In the genomic region with DNA sequence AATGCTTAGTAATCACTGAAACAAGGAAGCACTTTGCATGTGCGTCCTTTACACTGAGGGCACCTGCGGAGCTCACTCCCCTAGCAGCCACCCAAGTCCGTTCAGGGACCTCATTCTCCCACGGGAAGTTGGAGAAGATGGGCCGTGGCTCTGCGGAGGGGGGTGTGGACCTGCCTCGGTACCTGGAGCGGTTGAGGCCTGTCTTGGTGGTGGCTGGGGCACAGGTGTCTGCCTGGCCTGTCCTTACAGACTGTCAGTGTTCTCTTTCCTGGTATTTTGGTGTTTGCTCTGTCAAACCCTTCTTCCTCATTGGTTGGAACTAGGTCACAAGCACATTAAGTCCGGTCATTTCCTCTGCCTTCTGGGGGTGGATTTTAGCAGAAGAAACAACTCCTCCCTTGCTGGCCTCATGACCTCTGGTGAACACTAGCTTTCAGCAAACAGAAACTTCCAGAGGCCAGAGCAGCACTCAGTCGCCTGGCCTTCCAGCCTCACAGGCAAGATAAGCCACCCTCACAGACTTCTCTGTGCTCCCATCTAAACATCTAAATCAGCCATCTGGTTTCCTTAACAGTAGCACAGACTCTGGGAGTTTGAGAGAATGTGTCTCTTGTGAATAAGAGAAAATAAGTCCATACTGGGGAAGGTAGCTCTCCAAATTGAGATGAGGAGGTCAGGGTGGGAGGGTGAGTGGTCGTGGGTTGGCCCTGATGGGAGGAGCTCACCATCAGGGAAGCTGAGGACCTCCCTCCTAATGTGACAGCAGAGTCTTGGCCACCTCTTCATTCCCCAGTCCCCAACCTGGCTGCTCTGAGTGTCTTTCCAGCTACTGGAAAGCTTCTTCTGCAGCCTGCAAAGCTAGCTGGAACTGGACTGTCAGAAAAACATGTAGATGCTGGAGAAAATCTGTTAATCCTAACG, we compare ENCODE assay signal across 8 cellular contexts. TPM values are rescaled to one million over a fixed set of nuclear protein-coding genes. Genes with fewer than 3 reads are reported as not detected.
DNase-seq lines count a peak whose midpoint lies in the region; ATAC-seq and TF ChIP-seq lines count a peak whose summit lies in the region.

No MANE protein-coding gene starts in this region.

- H3K9me2 ChIP-seq in Loucy (replicated peaks; ENCODE audit: low read depth, low read length): no peaks in the 10 kb centered on the region

- no peaks in the 10 kb centered on the region for H3F3A ChIP-seq in Loucy (ENCODE audit: low read depth)

- no peaks in the 10 kb centered on the region; the same call in 1 of the 2 replicates for H3K79me2 ChIP-seq in Loucy (ENCODE audit: insufficient read depth, low read length)

- no peak for TF ChIP-seq CTCF in Loucy (conservative IDR thresholded peaks at IDR 0.05; ENCODE audit: low read length)

- peak overlapping the region; percentile 38 for H3K9ac ChIP-seq in Loucy (ENCODE audit: low read depth, low read length, poor library complexity, severe bottlenecking)
- peak overlapping the region; percentile 33 for H3K9ac ChIP-seq in duodenal mucosa (ENCODE audit: low read depth in 1 of 2, low read length in 2 of 2)

- peak overlapping the region; percentile 33 for H3K4me3 ChIP-seq in Loucy (ENCODE audit: low read length, poor library complexity, severe bottlenecking)
- H3K4me3 ChIP-seq in duodenal mucosa (ENCODE audit: low read depth in 1 of 2, low read length in 2 of 2): peak overlapping the region in 1 of 2 donors; percentile 17

- H3K27ac ChIP-seq in duodenal mucosa (ENCODE audit: low read depth, low read length): peak overlapping the region; percentile 39

- H3K4me2 ChIP-seq in Loucy (ENCODE audit: low read depth, low read length, poor library complexity, severe bottlenecking): peak overlapping the region; percentile 61

- H3K36me3 ChIP-seq in Loucy (ENCODE audit: insufficient read depth, low read length): no peaks in the 10 kb centered on the region
- peaks cover 10 to 32% of the 10 kb centered on the region in 2 donors for H3K36me3 ChIP-seq in duodenal mucosa (ENCODE audit: control insufficient read depth in 1 of 2, insufficient read depth in 2 of 2, low read length in 2 of 2)

- H4K20me1 ChIP-seq in Loucy (ENCODE audit: insufficient read depth, low read length, poor library complexity, severe bottlenecking): no peaks in the 10 kb centered on the region

- H3K27me3 ChIP-seq in Loucy (ENCODE audit: insufficient read depth, low read length, poor library complexity, severe bottlenecking) (no peaks in the 10 kb centered on the region), duodenal mucosa (ENCODE audit: control insufficient read depth in 1 of 2, insufficient read depth in 2 of 2, low read length in 2 of 2) (no peaks in the 10 kb centered on the region)

- H3K4me1 ChIP-seq in Loucy (ENCODE audit: insufficient read depth, low read length, poor library complexity, severe bottlenecking) (peaks cover 16% of the 10 kb centered on the region), duodenal mucosa (ENCODE audit: control insufficient read depth in 1 of 2, insufficient read depth in 2 of 2, low read length in 2 of 2) (peaks cover 22 to 27% of the 10 kb centered on the region in 2 donors)

- ATAC-seq in GM19328 (IDR thresholded peaks at IDR 0.05; ENCODE audit: unreplicated experiment): no peak
- ATAC-seq in HG02623 (IDR thresholded peaks at IDR 0.05; ENCODE audit: unreplicated experiment): no peak

- peak overlapping the region; percentile 66 for H2AFZ ChIP-seq in Loucy (ENCODE audit: low read length)

- no peaks in the 10 kb centered on the region for H3K9me3 ChIP-seq in Loucy (ENCODE audit: insufficient read depth, low read depth, low read length)
- no peaks in the 10 kb centered on the region for H3K9me3 ChIP-seq in duodenal mucosa (ENCODE audit: control insufficient read depth in 1 of 2, low read length in 2 of 2)

- DNase-seq in AG08395 (ENCODE audit: low spot score): peak; percentile 29
- peak; percentile 84 for DNase-seq in mucosa of gallbladder (ENCODE audit: low spot score)
- no peak for DNase-seq in DMS53 (lab: John Stamatoyannopoulos, UW)
- DNase-seq in activated T-cell treated with anti-CD3 and anti-CD28 coated beads for 4 hours: no peak

RNA-seq across cellular contexts. Expression of a gene that starts 8.6 kb away (rescaled TPM):
- total RNA-seq in mucosa of gallbladder: 34.6 TPM

RNA-seq across cellular contexts. Expression of a gene that starts 8.8 kb away (rescaled TPM):
- 100 TPM for total RNA-seq in mucosa of gallbladder

RNA-seq across cellular contexts. Expression of a gene that starts 49.8 kb away (rescaled TPM):
- 54.1 TPM for total RNA-seq in mucosa of gallbladder

Comparison
In these comparisons a context has a peak if more than half of its experiments do, and no peak if none do; other contexts are left out.
1. DNase-seq: peak in AG08395 (single experiment) and mucosa of gallbladder (single experiment); none in DMS53 (single experiment) and activated T-cell treated with anti-CD3 and anti-CD28 coated beads for 4 hours (single experiment).